Comparison of ENCODE assay signal across 1 cellular context in genomic region chr4:89558147-89558546, GRCh38.
TF ChIP-seq lines count a peak whose summit lies in the region.

No MANE protein-coding gene starts in this region.

TF ChIP-seq in Ishikawa, 13 proteins besides CTCF, POLR2A, EP300 and RAD21 (continued from another document):
- no peak for TF ChIP-seq CEBPB (IDR thresholded peaks at IDR 0.05)
- TF ChIP-seq TCF12 (IDR thresholded peaks at IDR 0.05; ENCODE audit: low read depth): no peak
- TF ChIP-seq EGR1 (IDR thresholded peaks at IDR 0.05): no peak
- no peak for TF ChIP-seq TEAD4 (IDR thresholded peaks at IDR 0.05)
- no peak for TF ChIP-seq MAX (IDR thresholded peaks at IDR 0.05)
- TF ChIP-seq NFIC (IDR thresholded peaks at IDR 0.05): no peak
